Comparison of ENCODE assay signal across 26 cellular contexts in the genomic region with DNA sequence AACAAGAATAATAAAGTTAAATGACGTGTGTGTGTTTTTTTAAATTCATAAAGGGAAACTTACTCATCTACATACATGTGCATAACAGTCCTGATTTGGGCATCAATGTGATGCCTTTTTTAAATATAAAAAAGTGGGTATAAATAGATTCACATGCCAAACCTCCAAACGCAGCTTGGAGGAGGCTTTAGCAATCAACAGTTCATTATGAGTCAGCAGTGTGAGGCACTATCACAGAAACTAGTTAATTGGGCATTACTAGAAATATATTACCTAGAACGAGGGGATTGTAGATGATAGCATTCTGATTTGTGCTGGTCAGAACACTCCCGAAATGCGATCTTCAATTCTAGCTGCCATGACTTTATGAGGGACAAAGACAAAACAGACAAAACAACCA.
DNase-seq lines count a peak whose midpoint lies in the region; ATAC-seq, FAIRE-seq and TF ChIP-seq lines count a peak whose summit lies in the region.
"Had no signal": no experiment of that assay in that cellular context is flagged by ENCODE, and none has a peak within 500 bp of the region (broad histone marks: within the 10 kb centered on the region; RNA-seq: fewer than 3 reads in every experiment).

No MANE protein-coding gene starts in this region.

- no peaks in the 10 kb centered on the region for H3K27me3 Mint-ChIP-seq in nephron progenitor cell (ENCODE audit: low read depth, poor library complexity)
- H3K27me3 Mint-ChIP-seq: CD4-positive, CD25-positive, alpha-beta regulatory T cell had no signal

- no peaks in the 10 kb centered on the region for H3K36me3 ChIP-seq in endothelial cell of umbilical vein (ENCODE audit: control insufficient read depth in 2 of 2, extremely low read depth in 1 of 2, insufficient read depth in 2 of 2, low read length in 2 of 2)

- no peak overlapping the region for H3K4me3 Mint-ChIP-seq in nephron progenitor cell
- H3K4me3 Mint-ChIP-seq: CD4-positive, CD25-positive, alpha-beta regulatory T cell had no signal

- POLR2A ChIA-PET in endothelial cell of umbilical vein (lab: Charles Lee) = no interaction called here

- ATAC-seq in left cardiac atrium (peak; percentile 19 to 27), Right ventricle myocardium superior (ENCODE audit: poor library complexity) (no peak), GM21381 (IDR thresholded peaks at IDR 0.05; ENCODE audit: unreplicated experiment) (no peak)
- ATAC-seq: Panc1 had no signal

- no peaks in the 10 kb centered on the region for H4K20me1 ChIP-seq in endothelial cell of umbilical vein (replicated peaks; ENCODE audit: control insufficient read depth, extremely low read depth, insufficient read depth, low read length)

- H3K79me2 ChIP-seq in endothelial cell of umbilical vein (ENCODE audit: control insufficient read depth, insufficient read depth, low read length) = no peaks in the 10 kb centered on the region

- intact Hi-C loops in left cardiac atrium (cut with DNase I) (no loop called here), Right ventricle myocardium superior (cut with DNase I) (no loop called here), endothelial cell of umbilical vein (cut with micrococcal nuclease) (no loop called here)

- dilution Hi-C loops in endothelial cell of umbilical vein (cut with MboI; ENCODE audit: extremely low pct_ligation_motif_present, low sequenced_read_pairs) = no loop called here

- peaks cover 24% of the 10 kb centered on the region for H3K4me1 Mint-ChIP-seq in nephron progenitor cell
- H3K4me1 Mint-ChIP-seq: CD4-positive, CD25-positive, alpha-beta regulatory T cell had no signal

- no peak for TF ChIP-seq POLR2A in endothelial cell of umbilical vein (IDR thresholded peaks at IDR 0.05; ENCODE audit: low read depth, low read length)

- no peaks in the 10 kb centered on the region for H3K9me1 ChIP-seq in endothelial cell of umbilical vein (replicated peaks; ENCODE audit: control insufficient read depth, extremely low read depth, insufficient read depth, low read length)

- H3K9ac ChIP-seq in endothelial cell of umbilical vein (replicated peaks; ENCODE audit: extremely low read depth, insufficient read depth, low read length) = no peak overlapping the region
- H3K9ac ChIP-seq: GM23248 had no signal

- no peak overlapping the region for H3K4me3 ChIP-seq in endothelial cell of umbilical vein (replicated peaks in 1 of 3; ENCODE audit: insufficient read depth in 1 of 3, low read depth in 1 of 3, low read length in 3 of 3)
- H3K4me3 ChIP-seq: GM23248, SK-N-MC had no signal

- no peaks in the 10 kb centered on the region for H3K36me3 Mint-ChIP-seq in nephron progenitor cell (ENCODE audit: low read depth)
- H3K36me3 Mint-ChIP-seq: CD4-positive, CD25-positive, alpha-beta regulatory T cell had no signal

- H3K4me1 ChIP-seq in endothelial cell of umbilical vein (ENCODE audit: control insufficient read depth, extremely low read depth, insufficient read depth, low read length) = no peaks in the 10 kb centered on the region

- DNase-seq in left cardiac atrium (no peak), Right ventricle myocardium superior (no peak), endothelial cell of umbilical vein (ENCODE audit: low read depth, low spot score) (no peak), nephron progenitor cell (no peak), NCI-H526 (lab: John Stamatoyannopoulos, UW) (no peak), SHP77 treated with DMSO at 0.1 percent for 48 hours (lab: John Stamatoyannopoulos, UW) (no peak)
- DNase-seq: 8988T; ACHN; CD4-positive, CD25-positive, alpha-beta regulatory T cell; GM23248; H7; IMR-90; KG1; NCI-H1048; NCI-H1417; NCI-H1694; NCI-H2029 treated with DMSO at 0.1 percent for 48 hours; NCI-H446 treated with DMSO at 0.1 percent for 48 hours; NCI-H526 treated with DMSO at 0.1 percent for 48 hours; SIG-M5 had no signal

- TF ChIP-seq CTCF in endothelial cell of umbilical vein (IDR thresholded peaks at IDR 0.05; ENCODE audit: extremely low read depth in 1 of 2, insufficient read depth in 1 of 2, low read depth in 1 of 2, low read length in 2 of 2) (no peak), nephron progenitor cell (IDR thresholded peaks at IDR 0.05) (no peak)

- H2AFZ ChIP-seq in endothelial cell of umbilical vein (ENCODE audit: low read depth, low read length) = no peak overlapping the region
- H2AFZ ChIP-seq: GM23248 had no signal

- H3K27ac Mint-ChIP-seq in nephron progenitor cell = peak overlapping the region; percentile 46
- H3K27ac Mint-ChIP-seq: CD4-positive, CD25-positive, alpha-beta regulatory T cell had no signal

- H3K27me3 ChIP-seq in endothelial cell of umbilical vein (ENCODE audit: control insufficient read depth in 2 of 2, insufficient read depth in 2 of 2, low read length in 2 of 2) = no peaks in the 10 kb centered on the region

- H3K4me2 ChIP-seq in endothelial cell of umbilical vein (ENCODE audit: insufficient read depth, low read length) = no peak overlapping the region

- H3K9me3 ChIP-seq in endothelial cell of umbilical vein (replicated peaks; ENCODE audit: control insufficient read depth, insufficient read depth, low read length) = no peaks in the 10 kb centered on the region

- CTCF ChIA-PET in endothelial cell of umbilical vein (lab: Charles Lee) = no interaction called here

- H3K27ac ChIP-seq in endothelial cell of umbilical vein (ENCODE audit: insufficient read depth, low read depth, low read length) = no peak overlapping the region
- H3K27ac ChIP-seq: GM23248, RWPE1, SK-N-MC had no signal

- no peaks in the 10 kb centered on the region for H3K9me3 Mint-ChIP-seq in nephron progenitor cell

- peak; percentile 42 for FAIRE-seq in endothelial cell of umbilical vein (lab: Jason Lieb, UNC)
- FAIRE-seq: D721Med, GM18507 had no signal

- no TSS peak for BruUV-seq in endothelial cell of umbilical vein (replicated peaks; lab: Mats Ljungman, UMichigan)

TF ChIP-seq in endothelial cell of umbilical vein, 7 proteins besides CTCF, POLR2A, EP300 and RAD21:
- TF ChIP-seq EZH2 (IDR thresholded peaks at IDR 0.05; ENCODE audit: borderline replicate concordance, low read depth, low read length, severe bottlenecking) = no peak
- TF ChIP-seq MYC (IDR thresholded peaks at IDR 0.05; ENCODE audit: low read depth, low read length) = no peak
- TF ChIP-seq POLR2AphosphoS5 (IDR thresholded peaks at IDR 0.05; ENCODE audit: insufficient read depth, low read depth, low read length) = no peak
- TF ChIP-seq JUN (IDR thresholded peaks at IDR 0.05; ENCODE audit: borderline replicate concordance, insufficient read depth, insufficient read length, low read depth) = no peak
- TF ChIP-seq MAX (IDR thresholded peaks at IDR 0.05; ENCODE audit: insufficient read depth, insufficient read length) = no peak
- no peak for TF ChIP-seq GATA2 (IDR thresholded peaks at IDR 0.05; ENCODE audit: insufficient read depth, insufficient read length, low read depth, low read length)
- no peak for TF ChIP-seq FOS (IDR thresholded peaks at IDR 0.05; ENCODE audit: borderline replicate concordance, insufficient read depth, low read length)

Comparison
In these comparisons a context has a peak if more than half of its experiments do, and no peak if none do; other contexts are left out.
1. ATAC-seq: peak in left cardiac atrium (2 of 2); none in Right ventricle myocardium superior (single experiment) and GM21381 (single experiment).